In the genomic region with DNA sequence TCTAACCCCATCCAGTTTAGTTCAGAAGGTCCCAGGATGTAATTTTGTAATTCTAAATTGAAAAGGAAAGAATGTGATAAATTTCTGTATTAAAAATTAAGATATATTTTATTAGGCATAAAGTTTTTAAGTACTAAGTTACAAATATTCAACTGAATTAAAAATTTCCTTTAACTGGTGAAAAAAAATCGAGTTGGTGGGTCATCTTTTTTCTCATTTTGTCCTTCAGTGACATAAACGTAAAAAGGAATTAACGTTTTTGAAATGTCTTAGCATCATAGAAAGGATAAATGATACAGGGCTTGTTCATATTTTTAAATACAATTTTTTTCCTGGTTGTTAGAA, we compare ENCODE assay signal across 1 cellular context.
TF ChIP-seq lines count a peak whose summit lies in the region.

No MANE protein-coding gene starts in this region.

TF ChIP-seq in GM12878, 131 proteins besides CTCF, POLR2A, EP300 and RAD21:
- TF ChIP-seq KDM1A (IDR thresholded peaks at IDR 0.05; ENCODE audit: borderline replicate concordance) (no peak), HDGF (IDR thresholded peaks at IDR 0.05) (no peak), YY1 (IDR thresholded peaks at IDR 0.05; ENCODE audit: low read depth, low read length) (no peak), TARDBP (IDR thresholded peaks at IDR 0.05; ENCODE audit: borderline replicate concordance) (no peak), EED (IDR thresholded peaks at IDR 0.05; ENCODE audit: low read depth) (no peak)
- TF ChIP-seq, protein P1, sequence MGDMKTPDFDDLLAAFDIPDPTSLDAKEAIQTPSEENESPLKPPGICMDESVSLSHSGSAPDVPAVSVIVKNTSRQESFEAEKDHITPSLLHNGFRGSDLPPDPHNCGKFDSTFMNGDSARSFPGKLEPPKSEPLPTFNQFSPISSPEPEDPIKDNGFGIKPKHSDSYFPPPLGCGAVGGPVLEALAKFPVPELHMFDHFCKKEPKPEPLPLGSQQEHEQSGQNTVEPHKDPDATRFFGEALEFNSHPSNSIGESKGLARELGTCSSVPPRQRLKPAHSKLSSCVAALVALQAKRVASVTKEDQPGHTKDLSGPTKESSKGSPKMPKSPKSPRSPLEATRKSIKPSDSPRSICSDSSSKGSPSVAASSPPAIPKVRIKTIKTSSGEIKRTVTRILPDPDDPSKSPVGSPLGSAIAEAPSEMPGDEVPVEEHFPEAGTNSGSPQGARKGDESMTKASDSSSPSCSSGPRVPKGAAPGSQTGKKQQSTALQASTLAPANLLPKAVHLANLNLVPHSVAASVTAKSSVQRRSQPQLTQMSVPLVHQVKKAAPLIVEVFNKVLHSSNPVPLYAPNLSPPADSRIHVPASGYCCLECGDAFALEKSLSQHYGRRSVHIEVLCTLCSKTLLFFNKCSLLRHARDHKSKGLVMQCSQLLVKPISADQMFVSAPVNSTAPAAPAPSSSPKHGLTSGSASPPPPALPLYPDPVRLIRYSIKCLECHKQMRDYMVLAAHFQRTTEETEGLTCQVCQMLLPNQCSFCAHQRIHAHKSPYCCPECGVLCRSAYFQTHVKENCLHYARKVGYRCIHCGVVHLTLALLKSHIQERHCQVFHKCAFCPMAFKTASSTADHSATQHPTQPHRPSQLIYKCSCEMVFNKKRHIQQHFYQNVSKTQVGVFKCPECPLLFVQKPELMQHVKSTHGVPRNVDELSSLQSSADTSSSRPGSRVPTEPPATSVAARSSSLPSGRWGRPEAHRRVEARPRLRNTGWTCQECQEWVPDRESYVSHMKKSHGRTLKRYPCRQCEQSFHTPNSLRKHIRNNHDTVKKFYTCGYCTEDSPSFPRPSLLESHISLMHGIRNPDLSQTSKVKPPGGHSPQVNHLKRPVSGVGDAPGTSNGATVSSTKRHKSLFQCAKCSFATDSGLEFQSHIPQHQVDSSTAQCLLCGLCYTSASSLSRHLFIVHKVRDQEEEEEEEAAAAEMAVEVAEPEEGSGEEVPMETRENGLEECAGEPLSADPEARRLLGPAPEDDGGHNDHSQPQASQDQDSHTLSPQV (IDR thresholded peaks at IDR 0.05) = no peak
- TF ChIP-seq, protein P2, sequence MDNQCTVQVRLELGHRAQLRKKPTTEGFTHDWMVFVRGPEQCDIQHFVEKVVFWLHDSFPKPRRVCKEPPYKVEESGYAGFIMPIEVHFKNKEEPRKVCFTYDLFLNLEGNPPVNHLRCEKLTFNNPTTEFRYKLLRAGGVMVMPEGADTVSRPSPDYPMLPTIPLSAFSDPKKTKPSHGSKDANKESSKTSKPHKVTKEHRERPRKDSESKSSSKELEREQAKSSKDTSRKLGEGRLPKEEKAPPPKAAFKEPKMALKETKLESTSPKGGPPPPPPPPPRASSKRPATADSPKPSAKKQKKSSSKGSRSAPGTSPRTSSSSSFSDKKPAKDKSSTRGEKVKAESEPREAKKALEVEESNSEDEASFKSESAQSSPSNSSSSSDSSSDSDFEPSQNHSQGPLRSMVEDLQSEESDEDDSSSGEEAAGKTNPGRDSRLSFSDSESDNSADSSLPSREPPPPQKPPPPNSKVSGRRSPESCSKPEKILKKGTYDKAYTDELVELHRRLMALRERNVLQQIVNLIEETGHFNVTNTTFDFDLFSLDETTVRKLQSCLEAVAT (IDR thresholded peaks at IDR 0.05) = no peak
- TF ChIP-seq, protein P3, sequence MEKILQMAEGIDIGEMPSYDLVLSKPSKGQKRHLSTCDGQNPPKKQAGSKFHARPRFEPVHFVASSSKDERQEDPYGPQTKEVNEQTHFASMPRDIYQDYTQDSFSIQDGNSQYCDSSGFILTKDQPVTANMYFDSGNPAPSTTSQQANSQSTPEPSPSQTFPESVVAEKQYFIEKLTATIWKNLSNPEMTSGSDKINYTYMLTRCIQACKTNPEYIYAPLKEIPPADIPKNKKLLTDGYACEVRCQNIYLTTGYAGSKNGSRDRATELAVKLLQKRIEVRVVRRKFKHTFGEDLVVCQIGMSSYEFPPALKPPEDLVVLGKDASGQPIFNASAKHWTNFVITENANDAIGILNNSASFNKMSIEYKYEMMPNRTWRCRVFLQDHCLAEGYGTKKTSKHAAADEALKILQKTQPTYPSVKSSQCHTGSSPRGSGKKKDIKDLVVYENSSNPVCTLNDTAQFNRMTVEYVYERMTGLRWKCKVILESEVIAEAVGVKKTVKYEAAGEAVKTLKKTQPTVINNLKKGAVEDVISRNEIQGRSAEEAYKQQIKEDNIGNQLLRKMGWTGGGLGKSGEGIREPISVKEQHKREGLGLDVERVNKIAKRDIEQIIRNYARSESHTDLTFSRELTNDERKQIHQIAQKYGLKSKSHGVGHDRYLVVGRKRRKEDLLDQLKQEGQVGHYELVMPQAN (conservative IDR thresholded peaks at IDR 0.05) = no peak
- TF ChIP-seq, protein P4, sequence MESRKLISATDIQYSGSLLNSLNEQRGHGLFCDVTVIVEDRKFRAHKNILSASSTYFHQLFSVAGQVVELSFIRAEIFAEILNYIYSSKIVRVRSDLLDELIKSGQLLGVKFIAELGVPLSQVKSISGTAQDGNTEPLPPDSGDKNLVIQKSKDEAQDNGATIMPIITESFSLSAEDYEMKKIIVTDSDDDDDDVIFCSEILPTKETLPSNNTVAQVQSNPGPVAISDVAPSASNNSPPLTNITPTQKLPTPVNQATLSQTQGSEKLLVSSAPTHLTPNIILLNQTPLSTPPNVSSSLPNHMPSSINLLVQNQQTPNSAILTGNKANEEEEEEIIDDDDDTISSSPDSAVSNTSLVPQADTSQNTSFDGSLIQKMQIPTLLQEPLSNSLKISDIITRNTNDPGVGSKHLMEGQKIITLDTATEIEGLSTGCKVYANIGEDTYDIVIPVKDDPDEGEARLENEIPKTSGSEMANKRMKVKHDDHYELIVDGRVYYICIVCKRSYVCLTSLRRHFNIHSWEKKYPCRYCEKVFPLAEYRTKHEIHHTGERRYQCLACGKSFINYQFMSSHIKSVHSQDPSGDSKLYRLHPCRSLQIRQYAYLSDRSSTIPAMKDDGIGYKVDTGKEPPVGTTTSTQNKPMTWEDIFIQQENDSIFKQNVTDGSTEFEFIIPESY (IDR thresholded peaks at IDR 0.05) = no peak
- TF ChIP-seq, protein P5, sequence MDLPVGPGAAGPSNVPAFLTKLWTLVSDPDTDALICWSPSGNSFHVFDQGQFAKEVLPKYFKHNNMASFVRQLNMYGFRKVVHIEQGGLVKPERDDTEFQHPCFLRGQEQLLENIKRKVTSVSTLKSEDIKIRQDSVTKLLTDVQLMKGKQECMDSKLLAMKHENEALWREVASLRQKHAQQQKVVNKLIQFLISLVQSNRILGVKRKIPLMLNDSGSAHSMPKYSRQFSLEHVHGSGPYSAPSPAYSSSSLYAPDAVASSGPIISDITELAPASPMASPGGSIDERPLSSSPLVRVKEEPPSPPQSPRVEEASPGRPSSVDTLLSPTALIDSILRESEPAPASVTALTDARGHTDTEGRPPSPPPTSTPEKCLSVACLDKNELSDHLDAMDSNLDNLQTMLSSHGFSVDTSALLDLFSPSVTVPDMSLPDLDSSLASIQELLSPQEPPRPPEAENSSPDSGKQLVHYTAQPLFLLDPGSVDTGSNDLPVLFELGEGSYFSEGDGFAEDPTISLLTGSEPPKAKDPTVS (IDR thresholded peaks at IDR 0.05; ENCODE audit: low read depth, low read length) = no peak
